11 cellular contexts compared by ENCODE assay signal in the genomic region with DNA sequence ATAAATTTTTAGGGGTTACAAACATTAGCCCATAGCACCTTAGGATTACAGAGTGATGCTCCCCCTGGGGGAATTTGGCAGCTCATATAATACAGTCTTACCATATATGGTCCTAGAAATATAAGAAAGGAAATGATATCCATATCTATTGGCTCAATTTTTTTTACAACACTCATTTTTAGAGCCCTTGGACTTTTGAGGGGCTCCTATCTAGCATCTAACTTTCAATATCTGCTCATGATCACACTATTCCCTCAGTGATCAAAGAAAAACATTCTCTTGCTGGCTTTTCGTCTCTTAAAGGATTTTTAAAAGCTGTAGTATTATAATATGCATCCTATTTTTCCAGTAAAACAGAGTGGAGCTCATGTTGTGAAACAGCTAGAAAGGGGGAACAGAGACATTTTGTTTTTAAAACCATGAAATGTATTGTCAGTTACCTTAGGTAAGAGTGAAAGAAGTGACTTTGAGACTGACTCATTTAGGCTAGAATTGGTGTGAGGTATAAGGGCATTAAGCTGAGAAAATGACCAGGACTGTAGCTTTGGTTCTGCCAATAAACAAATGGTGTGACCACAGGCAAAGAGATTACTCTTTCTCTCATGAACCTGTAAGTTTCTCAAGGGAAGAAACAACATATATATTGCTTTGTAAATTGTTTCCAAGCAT.
A peak's percentile ranks its signal among the peaks of the same experiment; 100 is the strongest.
DNase-seq lines count a peak whose midpoint lies in the region; ATAC-seq and TF ChIP-seq lines count a peak whose summit lies in the region.
"Had no signal": no experiment of that assay in that cellular context is flagged by ENCODE, and none has a peak within 500 bp of the region (broad histone marks: within the 10 kb centered on the region; RNA-seq: fewer than 3 reads in every experiment).

No MANE protein-coding gene starts in this region.

- no peak for DNase-seq in activated CD4-positive, alpha-beta T cell treated with anti-CD3 and anti-CD28 coated beads for 36 hours
- DNase-seq in activated CD4-positive, alpha-beta T cell treated with anti-CD3 and anti-CD28 coated beads for 48 hours = no peak
- DNase-seq in osteocyte (ENCODE audit: extremely low spot score, unreplicated experiment) (no peak), NCI-H146 (lab: John Stamatoyannopoulos, UW) (no peak), OCI-M1 (lab: John Stamatoyannopoulos, UW) (no peak), endothelial cell (ENCODE audit: low spot score) (no peak)
- DNase-seq: activated gamma-delta T cell treated with Interleukin-2 at 50 U/mL for 16 hours, dermis blood vessel endothelial cell, NCI-H1048 had no signal

- peak overlapping the region; percentile 31 for H3K27ac Mint-ChIP-seq in activated CD4-positive, alpha-beta T cell treated with anti-CD3 and anti-CD28 coated beads for 36 hours
- peak overlapping the region; percentile 65 for H3K27ac Mint-ChIP-seq in osteocyte (ENCODE audit: unreplicated experiment)
- no peak overlapping the region for H3K27ac Mint-ChIP-seq in endothelial cell (ENCODE audit: unreplicated experiment)

- intact Hi-C loops in activated CD4-positive, alpha-beta T cell treated with anti-CD3 and anti-CD28 coated beads for 36 hours (cut with DNase I, micrococcal nuclease) = no loop called here

- no peak overlapping the region for H3K4me3 Mint-ChIP-seq in activated CD4-positive, alpha-beta T cell treated with anti-CD3 and anti-CD28 coated beads for 36 hours
- H3K4me3 Mint-ChIP-seq in osteocyte (ENCODE audit: unreplicated experiment) = no peak overlapping the region
- no peak overlapping the region for H3K4me3 Mint-ChIP-seq in endothelial cell (ENCODE audit: unreplicated experiment)

- H3K4me1 Mint-ChIP-seq in activated CD4-positive, alpha-beta T cell treated with anti-CD3 and anti-CD28 coated beads for 36 hours = peaks cover 20% of the 10 kb centered on the region
- H3K4me1 Mint-ChIP-seq in osteocyte (ENCODE audit: unreplicated experiment) (peaks cover 48% of the 10 kb centered on the region), endothelial cell (ENCODE audit: unreplicated experiment) (no peaks in the 10 kb centered on the region)

- H3K36me3 Mint-ChIP-seq in activated CD4-positive, alpha-beta T cell treated with anti-CD3 and anti-CD28 coated beads for 36 hours (ENCODE audit: low read depth) = peaks cover 3% of the 10 kb centered on the region
- H3K36me3 Mint-ChIP-seq in osteocyte (ENCODE audit: unreplicated experiment) (peaks cover 27% of the 10 kb centered on the region), endothelial cell (ENCODE audit: low read depth, unreplicated experiment) (no peaks in the 10 kb centered on the region)

- ATAC-seq in activated CD4-positive, alpha-beta T cell treated with anti-CD3 and anti-CD28 coated beads for 36 hours = peak; percentile 35
- ATAC-seq in GM21423 (IDR thresholded peaks at IDR 0.05; ENCODE audit: unreplicated experiment) (peak; percentile 51), HG03108 (IDR thresholded peaks at IDR 0.05; ENCODE audit: unreplicated experiment) (peak; percentile 44)

- TF ChIP-seq CTCF in osteocyte (IDR thresholded peaks at IDR 0.05) = no peak
- no peak for TF ChIP-seq CTCF in endothelial cell (IDR thresholded peaks at IDR 0.05; ENCODE audit: unreplicated experiment)

- peaks cover 10% of the 10 kb centered on the region for H3K9me3 Mint-ChIP-seq in activated CD4-positive, alpha-beta T cell treated with anti-CD3 and anti-CD28 coated beads for 36 hours (ENCODE audit: low read depth)
- H3K9me3 Mint-ChIP-seq in osteocyte (ENCODE audit: unreplicated experiment) (peaks cover 8% of the 10 kb centered on the region), endothelial cell (ENCODE audit: unreplicated experiment) (no peaks in the 10 kb centered on the region)

- POLR2A ChIA-PET in activated CD4-positive, alpha-beta T cell treated with anti-CD3 and anti-CD28 coated beads for 36 hours (lab: Charles Lee) = interaction anchor here (0.8 kb wide), 1 partner anchor 201 kb away, joined by 3 read pairs; no protein-coding TSS in a partner anchor

- no peaks in the 10 kb centered on the region for H3K27me3 Mint-ChIP-seq in activated CD4-positive, alpha-beta T cell treated with anti-CD3 and anti-CD28 coated beads for 36 hours
- H3K27me3 Mint-ChIP-seq in osteocyte (ENCODE audit: unreplicated experiment) (no peaks in the 10 kb centered on the region), endothelial cell (ENCODE audit: unreplicated experiment) (no peaks in the 10 kb centered on the region)

- CTCF ChIA-PET in activated CD4-positive, alpha-beta T cell treated with anti-CD3 and anti-CD28 coated beads for 36 hours (lab: Charles Lee) = interaction anchor here (1.2 to 2.6 kb wide), 4 partner anchors 11 to 35 kb away, joined by 3 to 12 read pairs (median 4); no protein-coding TSS in a partner anchor
